8 cellular contexts compared by ENCODE assay signal in the genomic region with DNA sequence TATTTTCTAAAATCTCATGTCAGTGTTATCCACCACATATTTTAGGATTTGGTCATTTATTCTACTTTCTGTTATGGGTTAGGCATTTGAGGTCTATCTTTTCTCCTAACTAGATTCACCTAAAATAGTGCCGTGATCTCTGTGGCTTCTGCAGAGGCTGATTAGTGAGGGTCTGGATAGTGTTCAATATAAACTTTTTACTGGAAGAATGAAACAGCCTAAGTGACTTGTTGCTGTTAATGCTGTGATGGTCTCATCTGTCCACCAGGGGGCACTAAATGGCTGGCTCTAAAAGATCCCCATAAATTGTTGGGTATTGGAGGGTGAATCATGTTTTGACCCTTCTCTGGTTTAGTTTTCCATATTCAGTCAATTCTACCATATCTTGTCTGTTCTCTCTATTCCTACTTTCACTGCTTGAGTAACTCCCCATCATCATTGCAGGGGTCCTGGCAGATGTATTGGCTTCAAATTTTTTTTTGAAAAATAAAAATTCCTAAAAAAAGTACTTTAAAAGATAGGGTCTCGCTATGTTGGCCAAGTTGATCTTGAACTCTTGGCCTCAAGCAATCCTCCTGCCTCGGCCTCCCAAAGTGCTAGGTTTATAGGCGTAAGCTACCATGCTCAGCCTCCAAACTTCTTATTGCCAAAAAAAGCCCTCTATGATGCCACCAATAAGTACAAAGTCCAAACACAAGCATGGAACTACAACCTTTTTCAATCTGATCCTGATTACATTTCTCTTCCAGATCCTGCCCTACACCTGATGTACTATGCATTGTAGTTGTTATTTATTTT. TPM values are rescaled to one million over a fixed set of nuclear protein-coding genes. Genes with fewer than 3 reads are reported as not detected.
A peak's percentile ranks its signal among the peaks of the same experiment; 100 is the strongest.
DNase-seq lines count a peak whose midpoint lies in the region; ATAC-seq and TF ChIP-seq lines count a peak whose summit lies in the region.

No MANE protein-coding gene starts in this region.

- peaks cover 0 to 2% of the 10 kb centered on the region in 2 donors for H3K27me3 Mint-ChIP-seq in CD4-positive, alpha-beta memory T cell
- peaks cover 7% of the 10 kb centered on the region; the same call in 1 of the 2 replicates for H3K27me3 Mint-ChIP-seq in HFFc6 (ENCODE audit: insufficient read depth)
- no peaks in the 10 kb centered on the region for H3K27me3 Mint-ChIP-seq in activated CD4-positive, alpha-beta T cell treated with anti-CD3 and anti-CD28 coated beads, Interleukin-2, amount 10 ng/mL, durations not matched to agents 7 days and 5 days

- no peaks in the 10 kb centered on the region for H3K27me3 ChIP-seq in CD4-positive, alpha-beta memory T cell (ENCODE audit: insufficient read depth, low read length)

- no peaks in the 10 kb centered on the region for H3K9me3 Mint-ChIP-seq in CD4-positive, alpha-beta memory T cell
- H3K9me3 Mint-ChIP-seq in HFFc6 = no peaks in the 10 kb centered on the region
- H3K9me3 Mint-ChIP-seq in activated CD4-positive, alpha-beta T cell treated with anti-CD3 and anti-CD28 coated beads, Interleukin-2, amount 10 ng/mL, durations not matched to agents 7 days and 5 days = no peaks in the 10 kb centered on the region

- POLR2A ChIA-PET in CD4-positive, alpha-beta memory T cell (lab: Charles Lee; ENCODE audit: partially characterized antibody) = interaction anchor here (0.8 to 1.5 kb wide), 2 partner anchors 26 to 42 kb away, joined by 3 read pairs; partner anchors contain the start of gene HOMEZ
- POLR2A ChIA-PET in activated CD4-positive, alpha-beta T cell treated with anti-CD3 and anti-CD28 coated beads, Interleukin-2, amount 10 ng/mL, durations not matched to agents 7 days and 5 days (lab: Charles Lee) = no interaction called here

- H3K27ac Mint-ChIP-seq in CD4-positive, alpha-beta memory T cell = peak overlapping the region in 2 of 7 donors; percentile 28 to 60
- H3K27ac Mint-ChIP-seq in HFFc6 = no peak overlapping the region
- H3K27ac Mint-ChIP-seq in activated CD4-positive, alpha-beta T cell treated with anti-CD3 and anti-CD28 coated beads, Interleukin-2, amount 10 ng/mL, durations not matched to agents 7 days and 5 days = no peak overlapping the region

- peak; percentile 98 for TF ChIP-seq CTCF in HFFc6 (IDR thresholded peaks at IDR 0.05)

- CTCF ChIA-PET in CD4-positive, alpha-beta memory T cell (lab: Charles Lee; ENCODE audit: partially characterized antibody) = interaction anchor here (1.2 to 3.0 kb wide), 10 partner anchors 17 to 232 kb away, joined by 4 to 25 read pairs (median 6); no protein-coding TSS in a partner anchor
- CTCF ChIA-PET in activated CD4-positive, alpha-beta T cell treated with anti-CD3 and anti-CD28 coated beads, Interleukin-2, amount 10 ng/mL, durations not matched to agents 7 days and 5 days (lab: Charles Lee) = interaction anchor here (0.6 to 1.6 kb wide), 7 partner anchors 10 to 57 kb away, joined by 3 to 4 read pairs (median 3); partner anchors contain the start of gene PPP1R3E

- intact Hi-C loops in CD4-positive, alpha-beta memory T cell (cut with micrococcal nuclease) = loop anchor here (1.0 to 10.0 kb wide), 5 partner anchors 52 to 733 kb away; partner anchors contain the start of gene ABHD4

- peaks cover 16 to 27% of the 10 kb centered on the region in 2 donors for H3K36me3 Mint-ChIP-seq in CD4-positive, alpha-beta memory T cell
- H3K36me3 Mint-ChIP-seq in HFFc6 (ENCODE audit: low read depth) = peaks cover 16% of the 10 kb centered on the region
- H3K36me3 Mint-ChIP-seq in activated CD4-positive, alpha-beta T cell treated with anti-CD3 and anti-CD28 coated beads, Interleukin-2, amount 10 ng/mL, durations not matched to agents 7 days and 5 days (ENCODE audit: low read depth) = peaks cover 19% of the 10 kb centered on the region

- H3K9me3 ChIP-seq in CD4-positive, alpha-beta memory T cell (ENCODE audit: control insufficient read depth in 1 of 2, low read length in 2 of 2) = no peaks in the 10 kb centered on the region

- no peak overlapping the region for H3K4me3 ChIP-seq in CD4-positive, alpha-beta memory T cell (ENCODE audit: low read length in 2 of 2)

- H3K4me3 Mint-ChIP-seq in CD4-positive, alpha-beta memory T cell = no peak overlapping the region
- no peak overlapping the region for H3K4me3 Mint-ChIP-seq in HFFc6
- H3K4me3 Mint-ChIP-seq in activated CD4-positive, alpha-beta T cell treated with anti-CD3 and anti-CD28 coated beads, Interleukin-2, amount 10 ng/mL, durations not matched to agents 7 days and 5 days = no peak overlapping the region

- H3K4me1 Mint-ChIP-seq in CD4-positive, alpha-beta memory T cell = peaks cover 3 to 8% (median 5%) of the 10 kb centered on the region in 4 donors
- peaks cover 6% of the 10 kb centered on the region for H3K4me1 Mint-ChIP-seq in HFFc6 (ENCODE audit: low read depth)
- peaks cover 11% of the 10 kb centered on the region for H3K4me1 Mint-ChIP-seq in activated CD4-positive, alpha-beta T cell treated with anti-CD3 and anti-CD28 coated beads, Interleukin-2, amount 10 ng/mL, durations not matched to agents 7 days and 5 days

- H3K27ac ChIP-seq in CD4-positive, alpha-beta memory T cell (ENCODE audit: low read depth, low read length) = no peak overlapping the region

- ATAC-seq in GM21825 (IDR thresholded peaks at IDR 0.05; ENCODE audit: unreplicated experiment) = no peak

- H3K36me3 ChIP-seq in CD4-positive, alpha-beta memory T cell (ENCODE audit: insufficient read depth, low read length) = peaks cover 18% of the 10 kb centered on the region

- peaks cover 9% of the 10 kb centered on the region for H3K4me1 ChIP-seq in CD4-positive, alpha-beta memory T cell (ENCODE audit: insufficient read depth, low read length)

- DNase-seq in CD4-positive, alpha-beta memory T cell = peak; percentile 48 to 64 (median 60)
- peak; percentile 67 for DNase-seq in HFFc6
- DNase-seq in NCI-H526 (lab: John Stamatoyannopoulos, UW) = peak; percentile 27 to 82
- peak; percentile 76 for DNase-seq in activated CD4-positive, alpha-beta T cell treated with anti-CD3 and anti-CD28 coated beads, Interleukin-2, amount 10 ng/mL, durations not matched to agents 7 days and 5 days
- peak; percentile 69 for DNase-seq in ecto neural progenitor cell (ENCODE audit: low spot score)
- peak; percentile 79 to 83 for DNase-seq in lung microvascular endothelial cell (ENCODE audit: low read depth in 2 of 2)
- peak; percentile 30 to 46 for DNase-seq in stimulated activated CD8-positive, alpha-beta memory T cell treated with anti-CD3 and anti-CD28 coated beads, Interleukin-2, amount 100 ng/mL, for 48 hours (ENCODE audit: low read depth in 2 of 2)

RNA-seq across cellular contexts. Expression of gene PABPN1, which starts 6.9 kb away (rescaled TPM):
- total RNA-seq in CD4-positive, alpha-beta memory T cell = 100 to 1,000 TPM; 194 to 196 TPM
- polyA plus RNA-seq in CD4-positive, alpha-beta memory T cell = 100 to 1,000 TPM in 1 of 2 donors, 10 to 100 TPM in 1; 91.7 to 125 TPM
- 100 to 1,000 TPM; 128 to 147 (median 137) TPM for total RNA-seq in HFFc6 (2021; fragmentation: NEBNext Ultra II Directional; extraction: Animal tissue kit (Norgen Biotek cat#: 25700))
- total RNA-seq in activated CD4-positive, alpha-beta T cell treated with anti-CD3 and anti-CD28 coated beads, Interleukin-2, amount 10 ng/mL, durations not matched to agents 7 days and 5 days = 100 to 1,000 TPM; 203 to 208 TPM
- 46.2 and 52.8 TPM in 2 replicates for total RNA-seq in lung microvascular endothelial cell

RNA-seq across cellular contexts. Expression of gene BCL2L2, which starts 21.5 kb away (rescaled TPM):
- 1 to 10 TPM; 2.0 to 3.6 TPM for total RNA-seq in CD4-positive, alpha-beta memory T cell
- not detected for polyA plus RNA-seq in CD4-positive, alpha-beta memory T cell
- total RNA-seq in HFFc6 (2021; fragmentation: NEBNext Ultra II Directional; extraction: Animal tissue kit (Norgen Biotek cat#: 25700)) = 10 to 100 TPM; 28.7 to 32.4 (median 31.1) TPM
- 1 to 10 TPM; 1.7 to 3.2 TPM for total RNA-seq in activated CD4-positive, alpha-beta T cell treated with anti-CD3 and anti-CD28 coated beads, Interleukin-2, amount 10 ng/mL, durations not matched to agents 7 days and 5 days
- total RNA-seq in lung microvascular endothelial cell = 9.4 and 14.9 TPM in 2 replicates

RNA-seq across cellular contexts. Expression of gene SLC22A17, which starts 24.5 kb away (rescaled TPM):
- 10 to 100 TPM; 19.8 to 21.1 TPM for total RNA-seq in CD4-positive, alpha-beta memory T cell
- polyA plus RNA-seq in CD4-positive, alpha-beta memory T cell = 1 to 10 TPM; 2.9 to 3.9 TPM
- total RNA-seq in HFFc6 (2021; fragmentation: NEBNext Ultra II Directional; extraction: Animal tissue kit (Norgen Biotek cat#: 25700)) = 10 to 100 TPM; 11.7 to 15.6 (median 13.1) TPM
- total RNA-seq in activated CD4-positive, alpha-beta T cell treated with anti-CD3 and anti-CD28 coated beads, Interleukin-2, amount 10 ng/mL, durations not matched to agents 7 days and 5 days = 1 to 10 TPM; 3.0 to 3.4 TPM
- 0.22 and 0.60 TPM in 2 replicates for total RNA-seq in lung microvascular endothelial cell

RNA-seq across cellular contexts. Expression of gene PPP1R3E, which starts 25.5 kb away (rescaled TPM):
- total RNA-seq in CD4-positive, alpha-beta memory T cell = 10 to 100 TPM; 82.3 to 87.3 TPM
- polyA plus RNA-seq in CD4-positive, alpha-beta memory T cell = 1 to 10 TPM; 1.3 to 2.9 TPM
- total RNA-seq in HFFc6 (2021; fragmentation: NEBNext Ultra II Directional; extraction: Animal tissue kit (Norgen Biotek cat#: 25700)) = 1 to 10 TPM; 2.3 to 3.8 (median 2.6) TPM
- total RNA-seq in activated CD4-positive, alpha-beta T cell treated with anti-CD3 and anti-CD28 coated beads, Interleukin-2, amount 10 ng/mL, durations not matched to agents 7 days and 5 days = 10 to 100 TPM; 38.6 to 49.2 TPM
- 1.5 and 3.6 TPM in 2 replicates for total RNA-seq in lung microvascular endothelial cell

RNA-seq across cellular contexts. Expression of gene EFS, which starts 36.8 kb away (rescaled TPM):
- total RNA-seq in CD4-positive, alpha-beta memory T cell = not detected
- not detected for polyA plus RNA-seq in CD4-positive, alpha-beta memory T cell
- 10 to 100 TPM in 5 of 6 experiments, 1 to 10 TPM in 1; 8.8 to 13.5 (median 12.3) TPM for total RNA-seq in HFFc6 (2021; fragmentation: NEBNext Ultra II Directional; extraction: Animal tissue kit (Norgen Biotek cat#: 25700))
- total RNA-seq in activated CD4-positive, alpha-beta T cell treated with anti-CD3 and anti-CD28 coated beads, Interleukin-2, amount 10 ng/mL, durations not matched to agents 7 days and 5 days = not detected
- total RNA-seq in lung microvascular endothelial cell = not detected in 2 replicates
